In the genomic region with DNA sequence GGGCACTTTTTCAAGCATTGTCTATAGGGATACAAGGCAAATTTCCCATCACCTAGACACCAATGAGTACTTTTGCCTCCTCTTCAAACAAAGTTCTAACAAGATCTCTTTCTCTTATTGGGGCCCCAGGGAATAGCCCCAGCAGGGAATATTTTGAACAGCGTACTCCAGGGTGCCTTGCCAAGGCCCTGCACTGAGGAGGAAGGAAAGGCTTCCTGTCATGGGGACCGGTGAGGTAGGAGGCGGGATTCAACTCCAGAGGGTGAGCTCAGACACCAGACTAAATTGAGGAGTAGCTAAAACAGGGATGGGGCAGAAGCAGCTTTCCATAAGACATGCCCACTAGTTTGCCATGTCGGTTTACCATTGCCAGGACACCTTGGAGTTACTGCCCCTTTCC, we compare ENCODE assay signal across 8 cellular contexts. TPM values are rescaled to one million over a fixed set of nuclear protein-coding genes. Genes with fewer than 3 reads are reported as not detected.
"Had no signal": no experiment of that assay in that cellular context is flagged by ENCODE, and none has a peak within 500 bp of the region (broad histone marks: within the 10 kb centered on the region; RNA-seq: fewer than 3 reads in every experiment).

No MANE protein-coding gene starts in this region.

- H3K4me3 ChIP-seq: K562 had no signal

- H3K27ac ChIP-seq: HL-60 had no signal

- H3K4me3 Mint-ChIP-seq: IgD-negative memory B cell had no signal

- H3K4me1 Mint-ChIP-seq: IgD-negative memory B cell had no signal

- ATAC-seq: HepG2, K562 had no signal

- DNase-seq: IMR-90, KBM-7 had no signal

- H3K27ac Mint-ChIP-seq: IgD-negative memory B cell had no signal

- H3K36me3 Mint-ChIP-seq: IgD-negative memory B cell had no signal

RNA-seq across cellular contexts. Expression of a gene that starts 28.0 kb away (rescaled TPM):
- total RNA-seq: HepG2, HT-29, HT1080, IMR-90, K562 had no signal
- polyA plus RNA-seq: HepG2, IgD-negative memory B cell, IMR-90 had no signal

RNA-seq across cellular contexts. Expression of a gene that starts 48.9 kb away (rescaled TPM):
- total RNA-seq: HepG2, HT-29, HT1080, IMR-90, K562 had no signal
- polyA plus RNA-seq: HepG2, IgD-negative memory B cell, IMR-90, K562 had no signal
